Comparison of ENCODE assay signal across 10 cellular contexts in the genomic region with DNA sequence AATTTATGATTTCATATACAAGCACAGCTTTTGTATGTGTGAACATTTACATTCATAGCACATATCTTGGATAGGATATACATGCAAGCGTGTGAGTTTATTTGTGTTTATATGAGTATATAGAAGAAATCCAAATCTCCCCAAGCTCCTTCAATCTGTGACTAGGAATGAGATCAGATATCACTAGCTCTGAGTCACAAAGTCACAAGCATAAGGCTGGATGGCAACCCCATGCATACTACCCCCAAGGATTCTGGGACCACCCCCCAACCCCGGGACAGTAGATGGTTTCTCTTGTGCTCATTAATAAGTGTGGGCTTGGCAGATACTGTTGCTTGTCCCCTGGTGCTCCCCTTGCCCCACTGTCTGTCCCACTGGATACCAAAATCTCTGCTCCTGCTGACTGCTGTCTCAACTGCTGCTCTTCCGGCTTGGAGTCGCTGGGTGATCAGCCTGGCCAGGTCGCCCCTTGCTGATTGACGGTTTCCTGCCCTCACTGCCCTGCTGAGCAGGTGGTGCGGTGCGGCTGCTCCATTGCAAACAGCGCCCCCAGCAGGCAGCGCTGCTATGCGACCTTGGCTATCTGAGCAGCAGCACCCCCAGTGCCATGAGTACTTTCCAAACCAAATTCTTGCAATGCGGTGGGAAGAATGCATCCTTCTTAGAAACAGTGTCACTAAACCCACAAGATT.
DNase-seq lines count a peak whose midpoint lies in the region; ATAC-seq, FAIRE-seq and TF ChIP-seq lines count a peak whose summit lies in the region.
"Had no signal": no experiment of that assay in that cellular context is flagged by ENCODE, and none has a peak within 500 bp of the region (broad histone marks: within the 10 kb centered on the region; RNA-seq: fewer than 3 reads in every experiment).

No MANE protein-coding gene starts in this region.

- BruUV-seq in HepG2 (replicated peaks; lab: Mats Ljungman, UMichigan) = no TSS peak

- H4K20me1 ChIP-seq in HepG2 (ENCODE audit: insufficient read depth, low read length) (no peaks in the 10 kb centered on the region), MM.1S (ENCODE audit: insufficient read depth, low read length) (no peaks in the 10 kb centered on the region)

- no peak for TF ChIP-seq EP300 in HepG2 (IDR thresholded peaks at IDR 0.05; ENCODE audit: low read depth in 2 of 2, low read length in 2 of 2)
- no peak for TF ChIP-seq EP300 in HepG2 (CRISPR knock-in tag; IDR thresholded peaks at IDR 0.05; ENCODE audit: borderline replicate concordance)

- H3K4me3 Mint-ChIP-seq in activated naive CD8-positive, alpha-beta T cell treated with anti-CD3 and anti-CD28 coated beads for 36 hours = no peak overlapping the region

- H3K27ac ChIP-seq in HepG2 (ENCODE audit: extremely low read length, insufficient read depth, low read length) = no peak overlapping the region
- no peak overlapping the region for H3K27ac ChIP-seq in MM.1S (ENCODE audit: low read length)
- H3K27ac ChIP-seq: SK-N-MC had no signal

- no peak for FAIRE-seq in HepG2 (lab: Jason Lieb, UNC)

- no peaks in the 10 kb centered on the region for H3K4me1 Mint-ChIP-seq in activated naive CD8-positive, alpha-beta T cell treated with anti-CD3 and anti-CD28 coated beads for 36 hours

- ATAC-seq in HepG2 (no peak), Right ventricle myocardium superior (ENCODE audit: poor library complexity) (no peak)

- no peak for TF ChIP-seq POLR2A in HepG2 (IDR thresholded peaks at IDR 0.05; ENCODE audit: insufficient read depth in 1 of 2, low read depth in 2 of 2, low read length in 2 of 2)

- no peak for TF ChIP-seq RAD21 in HepG2 (CRISPR knock-in tag; IDR thresholded peaks at IDR 0.05)

- no peaks in the 10 kb centered on the region for H3K27me3 ChIP-seq in H7 (ENCODE audit: control insufficient read depth, insufficient read depth, low read length)
- peaks cover 0 to 2% of the 10 kb centered on the region in 2 experiments; a peak in 2 of 5 replicates for H3K27me3 ChIP-seq in HepG2 (ENCODE audit: control insufficient read depth in 1 of 2, insufficient read depth in 2 of 2, low read length in 2 of 2)
- no peaks in the 10 kb centered on the region for H3K27me3 ChIP-seq in MM.1S (replicated peaks; ENCODE audit: insufficient read depth, low read length)

- TF ChIP-seq CTCF in HepG2 (CRISPR knock-in tag; IDR thresholded peaks at IDR 0.05) = peak; percentile 32; the same call in 1 of the 2 replicates
- no peak for TF ChIP-seq CTCF in MM.1S (IDR thresholded peaks at IDR 0.05; ENCODE audit: low read length)

- intact Hi-C loops in HepG2 (cut with micrococcal nuclease; ENCODE audit: unreplicated experiment) = no loop called here
- intact Hi-C loops in Right ventricle myocardium superior (cut with DNase I) = no loop called here

- 40% methylated on average over 5 of the region's 12 CpGs for WGBS in HepG2 (ENCODE audit: low lambda C conversion rate)

- H3K36me3 ChIP-seq in H7 (replicated peaks; ENCODE audit: control insufficient read depth, insufficient read depth, low read length) (no peaks in the 10 kb centered on the region), HepG2 (replicated peaks in 1 of 2; ENCODE audit: control insufficient read depth in 1 of 2, insufficient read depth in 2 of 2, low read length in 2 of 2) (no peaks in the 10 kb centered on the region), MM.1S (replicated peaks; ENCODE audit: insufficient read depth, low read length) (no peaks in the 10 kb centered on the region)

- no peaks in the 10 kb centered on the region for H3F3A ChIP-seq in MM.1S (ENCODE audit: insufficient read depth, low read length)

- H3K36me3 Mint-ChIP-seq in activated naive CD8-positive, alpha-beta T cell treated with anti-CD3 and anti-CD28 coated beads for 36 hours = no peaks in the 10 kb centered on the region

- H3K4me3 ChIP-seq in H7 (ENCODE audit: insufficient read depth, low read depth, low read length) = no peak overlapping the region
- H3K4me3 ChIP-seq in HepG2 (replicated peaks in 1 of 3; ENCODE audit: insufficient read depth in 1 of 3, low read depth in 2 of 3, low read length in 3 of 3) = no peak overlapping the region
- H3K4me3 ChIP-seq in MM.1S (ENCODE audit: low read length) = no peak overlapping the region
- H3K4me3 ChIP-seq: SK-N-MC had no signal

- H3K79me2 ChIP-seq in HepG2 (ENCODE audit: insufficient read depth, low read length) = no peaks in the 10 kb centered on the region
- no peaks in the 10 kb centered on the region for H3K79me2 ChIP-seq in MM.1S (ENCODE audit: low read length)

- H3K4me2 ChIP-seq in HepG2 (ENCODE audit: low read depth, low read length) (no peak overlapping the region), MM.1S (ENCODE audit: low read depth, low read length) (no peak overlapping the region)

- no peaks in the 10 kb centered on the region for H3K4me1 ChIP-seq in HepG2 (ENCODE audit: insufficient read depth, low read length)
- H3K4me1 ChIP-seq in MM.1S (ENCODE audit: low read length) = no peaks in the 10 kb centered on the region

- H3K9me3 Mint-ChIP-seq in activated naive CD8-positive, alpha-beta T cell treated with anti-CD3 and anti-CD28 coated beads for 36 hours = no peaks in the 10 kb centered on the region

- peak; percentile 27 for DNase-seq in AG20443 (ENCODE audit: low spot score)
- peak; percentile 84 for DNase-seq in H7
- peak; percentile 27 for DNase-seq in activated naive CD8-positive, alpha-beta T cell treated with anti-CD3 and anti-CD28 coated beads for 36 hours
- no peak for DNase-seq in HepG2 (ENCODE audit: low spot score)
- no peak for DNase-seq in T1000 (lab: John Stamatoyannopoulos, UW)
- DNase-seq in NCI-H2196 treated with DMSO at 0.1 percent for 48 hours (lab: John Stamatoyannopoulos, UW; ENCODE audit: unreplicated experiment) = no peak
- DNase-seq in MM.1S = no peak
- no peak for DNase-seq in Right ventricle myocardium superior
- DNase-seq: amniotic stem cell had no signal

- H3K27ac Mint-ChIP-seq in activated naive CD8-positive, alpha-beta T cell treated with anti-CD3 and anti-CD28 coated beads for 36 hours = no peak overlapping the region

- POLR2A ChIA-PET in HepG2 (lab: Yijun Ruan, JAX) = no interaction called here

- CTCF ChIA-PET in HepG2 (lab: Yijun Ruan, JAX; ENCODE audit: low intra/inter-chr PET ratio, low total read pairs) = no interaction called here

- no peaks in the 10 kb centered on the region for H3K9me3 ChIP-seq in HepG2 (ENCODE audit: low read length)
- no peaks in the 10 kb centered on the region for H3K9me3 ChIP-seq in MM.1S (replicated peaks; ENCODE audit: insufficient read depth, low read length)

- in situ Hi-C loops in HepG2 (cut with HindIII; ENCODE audit: extremely low pct_ligation_motif_present, low pct_unique_long_range_greater_than_20kb) = no loop called here

- H3K9me2 ChIP-seq in MM.1S (replicated peaks; ENCODE audit: insufficient read depth, low read length) = no peaks in the 10 kb centered on the region

- H3K9ac ChIP-seq in HepG2 (ENCODE audit: insufficient read depth, low read depth, low read length) (no peak overlapping the region), MM.1S (ENCODE audit: low read length) (no peak overlapping the region)

- peaks cover 4% of the 10 kb centered on the region for H3K27me3 Mint-ChIP-seq in activated naive CD8-positive, alpha-beta T cell treated with anti-CD3 and anti-CD28 coated beads for 36 hours

- no peak overlapping the region for H2AFZ ChIP-seq in HepG2 (ENCODE audit: low read length)
- H2AFZ ChIP-seq in MM.1S (ENCODE audit: low read length) = no peak overlapping the region

TF ChIP-seq in HepG2, 621 proteins besides CTCF, POLR2A, EP300 and RAD21:
- TF ChIP-seq ESRRA (CRISPR knock-in tag; IDR thresholded peaks at IDR 0.05; ENCODE audit: low read depth) (no peak), RELA (CRISPR knock-in tag; IDR thresholded peaks at IDR 0.05) (no peak), ZNF75D (CRISPR knock-in tag; IDR thresholded peaks at IDR 0.05; ENCODE audit: borderline replicate concordance) (no peak)
- TF ChIP-seq, protein P1, sequence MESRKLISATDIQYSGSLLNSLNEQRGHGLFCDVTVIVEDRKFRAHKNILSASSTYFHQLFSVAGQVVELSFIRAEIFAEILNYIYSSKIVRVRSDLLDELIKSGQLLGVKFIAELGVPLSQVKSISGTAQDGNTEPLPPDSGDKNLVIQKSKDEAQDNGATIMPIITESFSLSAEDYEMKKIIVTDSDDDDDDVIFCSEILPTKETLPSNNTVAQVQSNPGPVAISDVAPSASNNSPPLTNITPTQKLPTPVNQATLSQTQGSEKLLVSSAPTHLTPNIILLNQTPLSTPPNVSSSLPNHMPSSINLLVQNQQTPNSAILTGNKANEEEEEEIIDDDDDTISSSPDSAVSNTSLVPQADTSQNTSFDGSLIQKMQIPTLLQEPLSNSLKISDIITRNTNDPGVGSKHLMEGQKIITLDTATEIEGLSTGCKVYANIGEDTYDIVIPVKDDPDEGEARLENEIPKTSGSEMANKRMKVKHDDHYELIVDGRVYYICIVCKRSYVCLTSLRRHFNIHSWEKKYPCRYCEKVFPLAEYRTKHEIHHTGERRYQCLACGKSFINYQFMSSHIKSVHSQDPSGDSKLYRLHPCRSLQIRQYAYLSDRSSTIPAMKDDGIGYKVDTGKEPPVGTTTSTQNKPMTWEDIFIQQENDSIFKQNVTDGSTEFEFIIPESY (CRISPR knock-in tag; IDR thresholded peaks at IDR 0.05) = peak; percentile 49; the same call in 1 of the 2 replicates

Comparison
In these comparisons a context has a peak if more than half of its experiments do, and no peak if none do; other contexts are left out.
1. DNase-seq: peak in AG20443 (single experiment), H7 (single experiment) and activated naive CD8-positive, alpha-beta T cell treated with anti-CD3 and anti-CD28 coated beads for 36 hours (single experiment); none in HepG2 (single experiment), T1000 (single experiment), NCI-H2196 treated with DMSO at 0.1 percent for 48 hours (single experiment), MM.1S (single experiment) and Right ventricle myocardium superior (single experiment).